ENCODE assay signal across 6 cellular contexts in the genomic region with DNA sequence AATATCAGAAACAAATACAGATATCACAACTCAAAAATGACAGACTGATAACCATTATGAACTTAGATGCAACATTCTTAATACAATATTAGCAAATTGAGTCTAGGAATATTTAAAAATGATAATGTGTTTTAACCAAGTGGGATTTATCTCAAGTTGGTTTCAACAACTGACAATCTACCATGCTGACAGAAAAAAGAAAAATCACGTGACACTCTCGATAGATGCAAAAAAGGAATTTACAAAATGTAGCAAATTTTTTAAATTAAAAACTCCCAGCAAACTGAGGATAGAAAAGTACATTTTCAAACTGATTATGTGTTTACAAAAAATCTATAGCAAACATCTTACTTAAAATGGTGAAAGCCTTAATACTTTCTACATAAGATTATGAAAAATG.
"Had no signal": no experiment of that assay in that cellular context is flagged by ENCODE, and none has a peak within 500 bp of the region (broad histone marks: within the 10 kb centered on the region; RNA-seq: fewer than 3 reads in every experiment).

No MANE protein-coding gene starts in this region.

- FAIRE-seq: HTR-8/SVneo had no signal

- DNase-seq: IMR-90, KBM-7, KG1 had no signal

- H3K27ac ChIP-seq: HL-60, KMS-11 had no signal

- H3K9ac ChIP-seq: KMS-11 had no signal

- H3K4me2 ChIP-seq: KMS-11 had no signal
